ENCODE assay signal across 1 cellular context in genomic region chr4:177309525-177310371, GRCh38.
TF ChIP-seq lines count a peak whose summit lies in the region.

Gene NEIL3, plus strand, starts transcription at chr4:177309874. Its CDS starts 80 bp downstream, at chr4:177309954.

TF ChIP-seq in K562, 482 proteins besides CTCF, POLR2A, EP300 and RAD21 (continued from another document and continues in another):
- TF ChIP-seq HINFP (tag; conservative IDR thresholded peaks at IDR 0.05; ENCODE audit: low read depth) = no peak
- TF ChIP-seq YY1 (IDR thresholded peaks at IDR 0.05; ENCODE audit: borderline replicate concordance in 1 of 3, control insufficient read depth in 1 of 3, extremely low read depth in 1 of 3, insufficient read depth in 3 of 3, insufficient read length in 1 of 3, insufficient replicate concordance in 2 of 3, low read depth in 1 of 3, low read length in 2 of 3) = peak in 1 of 3 experiments; percentile 31
- TF ChIP-seq DLX4 (CRISPR knock-in tag; IDR thresholded peaks at IDR 0.05) = no peak
- 0 out of 2 replicates have a peak, but pooled peaks have one; percentile 24 for TF ChIP-seq ZNF12 (CRISPR knock-in tag; IDR thresholded peaks at IDR 0.05)
- TF ChIP-seq PBX2 (CRISPR knock-in tag; IDR thresholded peaks at IDR 0.05; ENCODE audit: low read depth) = no peak
- TF ChIP-seq PBX2 (tag; conservative IDR thresholded peaks at IDR 0.05; ENCODE audit: low read depth) = no peak
- TF ChIP-seq REST (CRISPR knock-in tag; IDR thresholded peaks at IDR 0.05; ENCODE audit: low read depth) = no peak
- TF ChIP-seq POLR2AphosphoS2 (IDR thresholded peaks at IDR 0.05; ENCODE audit: low read length) = no peak
- TF ChIP-seq MECOM (CRISPR knock-in tag; IDR thresholded peaks at IDR 0.05) = no peak
- peak; percentile 90 for TF ChIP-seq SAFB (IDR thresholded peaks at IDR 0.05; ENCODE audit: borderline replicate concordance, low read depth, low read length)
- peak; percentile 43; the same call in 1 of the 2 replicates for TF ChIP-seq PML (IDR thresholded peaks at IDR 0.05; ENCODE audit: low read length)
- peak; percentile 15 for TF ChIP-seq PRDM10 (IDR thresholded peaks at IDR 0.05; ENCODE audit: partially characterized antibody)
- TF ChIP-seq HNRNPLL (IDR thresholded peaks at IDR 0.05; ENCODE audit: low read depth, low read length, poor library complexity, severe bottlenecking) = peak; percentile 71
- no peak for TF ChIP-seq RBM25 (IDR thresholded peaks at IDR 0.05; ENCODE audit: low read depth, low read length, severe bottlenecking)
- no peak for TF ChIP-seq ZBTB40 (IDR thresholded peaks at IDR 0.05)
- TF ChIP-seq ZBTB40 (CRISPR knock-in tag; IDR thresholded peaks at IDR 0.05) = no peak
- TF ChIP-seq DDX20 (tag; IDR thresholded peaks at IDR 0.05; ENCODE audit: low read depth) = no peak
- no peak for TF ChIP-seq RNF2 (IDR thresholded peaks at IDR 0.05)
- no peak for TF ChIP-seq KDM1A (IDR thresholded peaks at IDR 0.05)
- no peak for TF ChIP-seq CEBPZ (IDR thresholded peaks at IDR 0.05; ENCODE audit: borderline replicate concordance, low read depth, low read length)
- peak; percentile 81; the same call in 1 of the 2 replicates for TF ChIP-seq RB1 (IDR thresholded peaks at IDR 0.05; ENCODE audit: low read depth)
- no peak for TF ChIP-seq SAFB2 (IDR thresholded peaks at IDR 0.05; ENCODE audit: borderline replicate concordance, low read depth, low read length, severe bottlenecking)
- TF ChIP-seq ZNF280B (CRISPR knock-in tag; IDR thresholded peaks at IDR 0.05) = no peak
- peak; percentile 43; the same call in 1 of the 2 replicates for TF ChIP-seq C11orf30 (IDR thresholded peaks at IDR 0.05; ENCODE audit: low read depth)
